ENCODE assay signal across 29 cellular contexts in genomic region chr1:21831454-21831970, GRCh38. TPM values are rescaled to one million over a fixed set of nuclear protein-coding genes. Genes with fewer than 3 reads are reported as not detected.
"Had no signal": no experiment of that assay in that cellular context is flagged by ENCODE, and none has a peak within 500 bp of the region (broad histone marks: within the 10 kb centered on the region; RNA-seq: fewer than 3 reads in every experiment).

No MANE protein-coding gene starts in this region.

- H3K79me2 ChIP-seq: parathyroid adenoma had no signal

- H3K4me1 ChIP-seq: esophagus muscularis mucosa, heart right ventricle, parathyroid adenoma, prostate gland, sigmoid colon, thyroid gland had no signal

- H3K27ac ChIP-seq: dorsolateral prefrontal cortex, esophagus muscularis mucosa, heart right ventricle, parathyroid adenoma, prostate gland, sigmoid colon, thyroid gland had no signal

- FAIRE-seq: islet of Langerhans had no signal

- H2AFZ ChIP-seq: parathyroid adenoma had no signal

- H3K36me3 Mint-ChIP-seq: natural killer cell treated with Interleukin-12 subunit alpha and Interleukin-12 subunit beta and Interleukin-15 and Interleukin-18, amount 100 ng/mL, for 72 hours had no signal

- H3K9me3 Mint-ChIP-seq: natural killer cell treated with Interleukin-12 subunit alpha and Interleukin-12 subunit beta and Interleukin-15 and Interleukin-18, amount 100 ng/mL, for 72 hours; type B pancreatic cell had no signal

- DNase-seq: caudate nucleus; cerebellar nuclear complex; dorsolateral prefrontal cortex; effector CD4-positive, alpha-beta T cell; foreskin melanocyte; glutamatergic neuron; heart right ventricle; hippocampal formation; mesenchymal stem cell; mucosa of descending colon; naive B cell; sigmoid colon; stimulated activated CD4-positive, alpha-beta T cell treated with anti-CD3 and anti-CD28 coated beads, Interleukin-2, amount 100 ng/mL, for 24 hours; stimulated activated CD4-positive, alpha-beta T cell treated with anti-CD3 and anti-CD28 coated beads, Interleukin-4, amount 100 ng/mL, for 24 hours; thyroid gland had no signal

- H3K9ac ChIP-seq: parathyroid adenoma had no signal

- H3K27me3 ChIP-seq: dorsolateral prefrontal cortex, esophagus muscularis mucosa, heart right ventricle, sigmoid colon, thyroid gland had no signal

- ATAC-seq: mucosa of descending colon; natural killer cell treated with Interleukin-12 subunit alpha and Interleukin-12 subunit beta and Interleukin-15 and Interleukin-18, amount 100 ng/mL, for 72 hours; stimulated activated memory B cell treated with anti-CD40 and anti-IgM and Interleukin-4, amounts not matched to agents 10 μg/mL and 1 μg/mL and 100 μg/mL, for 72 hours had no signal

- H3K4me1 Mint-ChIP-seq: mesothelial cell of epicardium; naive B cell; stimulated activated memory B cell treated with anti-CD40 and anti-IgM and Interleukin-4, amounts not matched to agents 10 μg/mL and 1 μg/mL and 100 μg/mL, for 72 hours had no signal

- H3K27ac Mint-ChIP-seq: mesothelial cell of epicardium; naive B cell; natural killer cell treated with Interleukin-12 subunit alpha and Interleukin-12 subunit beta and Interleukin-15 and Interleukin-18, amount 100 ng/mL, for 72 hours; stimulated activated memory B cell treated with anti-CD40 and anti-IgM and Interleukin-4, amounts not matched to agents 10 μg/mL and 1 μg/mL and 100 μg/mL, for 72 hours; stimulated activated naive CD8-positive, alpha-beta T cell treated with anti-CD3 and anti-CD28 coated beads, Interleukin-15, Interleukin-2, amounts not matched to agents 100 ng/mL and 50 ng/mL, for 24 hours; type B pancreatic cell had no signal

- H3K4me3 ChIP-seq: dorsolateral prefrontal cortex, esophagus muscularis mucosa, heart right ventricle, lung, mucosa of descending colon, prostate gland, sigmoid colon, thyroid gland had no signal

- H3K4me3 Mint-ChIP-seq: mesothelial cell of epicardium; naive B cell; natural killer cell treated with Interleukin-12 subunit alpha and Interleukin-12 subunit beta and Interleukin-15 and Interleukin-18, amount 100 ng/mL, for 72 hours; neural crest cell; stimulated activated memory B cell treated with anti-CD40 and anti-IgM and Interleukin-4, amounts not matched to agents 10 μg/mL and 1 μg/mL and 100 μg/mL, for 72 hours; stimulated activated naive CD8-positive, alpha-beta T cell treated with anti-CD3 and anti-CD28 coated beads, Interleukin-15, Interleukin-2, amounts not matched to agents 100 ng/mL and 50 ng/mL, for 24 hours; type B pancreatic cell had no signal

- H3K9me3 ChIP-seq: prostate gland, thyroid gland had no signal

RNA-seq across cellular contexts. Expression of gene LDLRAD2, which starts 19.4 kb away (rescaled TPM):
- total RNA-seq: esophagus muscularis mucosa; fibroblast of lung; natural killer cell treated with Interleukin-12 subunit alpha and Interleukin-12 subunit beta and Interleukin-15 and Interleukin-18, amount 100 ng/mL, for 72 hours; osteoblast; temporal lobe had no signal
- polyA plus RNA-seq: fibroblast of lung had no signal
